In the genomic region with DNA sequence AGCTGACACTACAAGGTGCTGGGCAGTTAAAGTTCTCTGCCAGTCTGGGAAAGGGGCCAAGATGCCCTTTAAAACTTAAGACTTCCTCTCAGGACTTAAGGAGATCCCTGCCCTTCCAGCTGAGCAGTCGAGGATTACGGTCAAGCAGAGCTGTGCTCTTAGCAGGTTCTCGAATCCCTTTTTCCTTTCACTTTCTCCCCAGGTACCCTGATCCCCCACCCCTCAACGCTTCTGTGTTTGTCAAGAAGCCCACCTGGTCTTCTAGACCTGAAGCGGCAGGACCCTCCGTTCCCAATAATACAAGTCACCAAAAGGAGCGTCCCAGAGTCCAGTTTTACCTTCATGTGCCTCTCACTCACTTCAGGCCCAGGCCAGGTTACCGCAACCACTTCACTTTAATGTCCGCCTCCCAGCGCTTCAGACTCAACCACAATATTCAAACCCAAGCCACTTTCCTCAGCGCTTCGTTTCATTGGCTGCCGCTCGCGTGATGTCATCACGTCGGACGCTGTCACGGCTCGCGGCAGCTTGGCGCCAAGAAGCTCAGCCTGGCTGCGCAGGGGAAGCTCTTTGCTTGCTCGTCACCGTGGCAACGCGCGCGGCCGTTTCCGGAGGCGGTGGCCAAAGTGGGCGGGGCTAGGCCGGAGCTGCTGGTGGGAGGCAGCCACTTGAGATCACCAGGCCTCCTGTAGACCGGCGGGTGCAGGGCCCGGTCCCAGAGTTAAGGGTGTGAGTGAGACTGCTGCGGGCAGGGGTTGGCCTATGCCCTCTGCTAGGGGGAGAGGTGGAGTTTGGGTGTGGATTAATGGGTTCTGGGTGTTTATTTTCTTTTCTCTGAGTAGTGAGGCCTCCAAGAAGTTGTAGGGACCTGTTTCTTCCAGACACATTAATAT, we compare ENCODE assay signal across 8 cellular contexts. TPM values are rescaled to one million over a fixed set of nuclear protein-coding genes. Genes with fewer than 3 reads are reported as not detected.
A peak's percentile ranks its signal among the peaks of the same experiment; 100 is the strongest.
DNase-seq lines count a peak whose midpoint lies in the region; ATAC-seq and TF ChIP-seq lines count a peak whose summit lies in the region.

A gene (minus strand): TSS at position 431 of the 893 bp plus-strand sequence. CDS start 10,209 bp downstream, outside the sequence.
A gene with protein sequence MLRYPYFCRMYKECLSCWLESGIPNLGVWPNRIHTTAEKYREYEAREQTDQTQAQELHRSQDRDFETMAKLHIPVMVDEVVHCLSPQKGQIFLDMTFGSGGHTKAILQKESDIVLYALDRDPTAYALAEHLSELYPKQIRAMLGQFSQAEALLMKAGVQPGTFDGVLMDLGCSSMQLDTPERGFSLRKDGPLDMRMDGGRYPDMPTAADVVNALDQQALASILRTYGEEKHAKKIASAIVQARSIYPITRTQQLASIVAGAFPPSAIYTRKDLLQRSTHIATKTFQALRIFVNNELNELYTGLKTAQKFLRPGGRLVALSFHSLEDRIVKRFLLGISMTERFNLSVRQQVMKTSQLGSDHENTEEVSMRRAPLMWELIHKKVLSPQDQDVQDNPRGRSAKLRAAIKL (plus strand): TSS at position 663 of the 893 bp plus-strand sequence. CDS start 4,947 bp downstream, outside the sequence.

- no peaks in the 10 kb centered on the region for H3K27me3 Mint-ChIP-seq in activated naive CD4-positive, alpha-beta T cell treated with anti-CD3 and anti-CD28 coated beads, Interleukin-2, amount 50 U/mL, for 24 hours

- H3K9me3 ChIP-seq in thoracic aorta = no peaks in the 10 kb centered on the region

- peak within 1 kb of the TSS; percentile 80 for H3K27ac Mint-ChIP-seq in activated naive CD4-positive, alpha-beta T cell treated with anti-CD3 and anti-CD28 coated beads, Interleukin-2, amount 50 U/mL, for 24 hours

- peak within 1 kb of the TSS; percentile 93 for H3K4me3 Mint-ChIP-seq in activated naive CD4-positive, alpha-beta T cell treated with anti-CD3 and anti-CD28 coated beads, Interleukin-2, amount 50 U/mL, for 24 hours

- H3K4me1 ChIP-seq in thoracic aorta (ENCODE audit: control insufficient read depth in 1 of 2, low read depth in 2 of 2) = peaks cover 12 to 41% of the 10 kb centered on the region in 2 donors

- H3K9me3 Mint-ChIP-seq in activated naive CD4-positive, alpha-beta T cell treated with anti-CD3 and anti-CD28 coated beads, Interleukin-2, amount 50 U/mL, for 24 hours = no peaks in the 10 kb centered on the region

- H3K4me1 Mint-ChIP-seq in activated naive CD4-positive, alpha-beta T cell treated with anti-CD3 and anti-CD28 coated beads, Interleukin-2, amount 50 U/mL, for 24 hours = peaks cover 60% of the 10 kb centered on the region

- TF ChIP-seq CTCF in GM06990 (IDR thresholded peaks at IDR 0.05; ENCODE audit: insufficient read depth, low read length, poor library complexity, severe bottlenecking) (no peak), omental fat pad (IDR thresholded peaks at IDR 0.05) (no peak), thoracic aorta (IDR thresholded peaks at IDR 0.05) (no peak)

- no peaks in the 10 kb centered on the region for H3K36me3 Mint-ChIP-seq in activated naive CD4-positive, alpha-beta T cell treated with anti-CD3 and anti-CD28 coated beads, Interleukin-2, amount 50 U/mL, for 24 hours

- H3K27me3 ChIP-seq in GM06990 (replicated peaks; ENCODE audit: control insufficient read depth, insufficient read depth, low read length) = no peaks in the 10 kb centered on the region
- H3K27me3 ChIP-seq in thoracic aorta (replicated peaks; ENCODE audit: insufficient read depth) = no peaks in the 10 kb centered on the region

- peak; percentile 95 for ATAC-seq in HG02588 (IDR thresholded peaks at IDR 0.05; ENCODE audit: unreplicated experiment)
- ATAC-seq in SK-N-SH treated with all-trans-retinoic acid at 6 μM for 48 hours = peak; percentile 88
- ATAC-seq in omental fat pad (ENCODE audit: low FRiP score) = peak; percentile 97
- ATAC-seq in thoracic aorta (ENCODE audit: insufficient number of reproducible peaks, low FRiP score, low read depth) = peak; percentile 97

- DNase-seq in GM06990 (ENCODE audit: extremely low read depth, insufficient read length) = peak; percentile 100
- peak; percentile 98 for DNase-seq in NCI-H1092 (lab: John Stamatoyannopoulos, UW)
- DNase-seq in glomerular endothelial cell (ENCODE audit: extremely low read depth, low read depth, low spot score) = peak; percentile 94
- peak; percentile 99 for DNase-seq in omental fat pad (ENCODE audit: low spot score)
- peak; percentile 98 for DNase-seq in thoracic aorta (ENCODE audit: low spot score)

- peak within 1 kb of the TSS; percentile 68 to 70 for H3K27ac ChIP-seq in thoracic aorta

- H3K36me3 ChIP-seq in GM06990 (ENCODE audit: control insufficient read depth, insufficient read depth, low read length) (no peaks in the 10 kb centered on the region), thoracic aorta (no peaks in the 10 kb centered on the region)

- H3K4me3 ChIP-seq in GM06990 (replicated peaks; ENCODE audit: low read depth, low read length) (peak within 1 kb of the TSS; percentile 86), thoracic aorta (peak within 1 kb of the TSS; percentile 80)

TF ChIP-seq in SK-N-SH treated with all-trans-retinoic acid at 6 μM for 48 hours, 23 proteins besides CTCF, POLR2A, EP300 and RAD21:
- TF ChIP-seq, protein P1, sequence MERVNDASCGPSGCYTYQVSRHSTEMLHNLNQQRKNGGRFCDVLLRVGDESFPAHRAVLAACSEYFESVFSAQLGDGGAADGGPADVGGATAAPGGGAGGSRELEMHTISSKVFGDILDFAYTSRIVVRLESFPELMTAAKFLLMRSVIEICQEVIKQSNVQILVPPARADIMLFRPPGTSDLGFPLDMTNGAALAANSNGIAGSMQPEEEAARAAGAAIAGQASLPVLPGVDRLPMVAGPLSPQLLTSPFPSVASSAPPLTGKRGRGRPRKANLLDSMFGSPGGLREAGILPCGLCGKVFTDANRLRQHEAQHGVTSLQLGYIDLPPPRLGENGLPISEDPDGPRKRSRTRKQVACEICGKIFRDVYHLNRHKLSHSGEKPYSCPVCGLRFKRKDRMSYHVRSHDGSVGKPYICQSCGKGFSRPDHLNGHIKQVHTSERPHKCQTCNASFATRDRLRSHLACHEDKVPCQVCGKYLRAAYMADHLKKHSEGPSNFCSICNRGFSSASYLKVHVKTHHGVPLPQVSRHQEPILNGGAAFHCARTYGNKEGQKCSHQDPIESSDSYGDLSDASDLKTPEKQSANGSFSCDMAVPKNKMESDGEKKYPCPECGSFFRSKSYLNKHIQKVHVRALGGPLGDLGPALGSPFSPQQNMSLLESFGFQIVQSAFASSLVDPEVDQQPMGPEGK (CRISPR knock-in tag; IDR thresholded peaks at IDR 0.05; ENCODE audit: borderline replicate concordance) = no peak
- TF ChIP-seq RARB (CRISPR knock-in tag; IDR thresholded peaks at IDR 0.05) (no peak), ZNF565 (CRISPR knock-in tag; conservative IDR thresholded peaks at IDR 0.05; ENCODE audit: low read depth) (no peak), ZNF8 (CRISPR knock-in tag; IDR thresholded peaks at IDR 0.05) (no peak), ZNF70 (CRISPR knock-in tag; IDR thresholded peaks at IDR 0.05) (no peak), ZC3H10 (CRISPR knock-in tag; IDR thresholded peaks at IDR 0.05) (no peak), TCF4 (CRISPR knock-in tag; IDR thresholded peaks at IDR 0.05; ENCODE audit: borderline replicate concordance) (no peak)
- TF ChIP-seq, protein P2, sequence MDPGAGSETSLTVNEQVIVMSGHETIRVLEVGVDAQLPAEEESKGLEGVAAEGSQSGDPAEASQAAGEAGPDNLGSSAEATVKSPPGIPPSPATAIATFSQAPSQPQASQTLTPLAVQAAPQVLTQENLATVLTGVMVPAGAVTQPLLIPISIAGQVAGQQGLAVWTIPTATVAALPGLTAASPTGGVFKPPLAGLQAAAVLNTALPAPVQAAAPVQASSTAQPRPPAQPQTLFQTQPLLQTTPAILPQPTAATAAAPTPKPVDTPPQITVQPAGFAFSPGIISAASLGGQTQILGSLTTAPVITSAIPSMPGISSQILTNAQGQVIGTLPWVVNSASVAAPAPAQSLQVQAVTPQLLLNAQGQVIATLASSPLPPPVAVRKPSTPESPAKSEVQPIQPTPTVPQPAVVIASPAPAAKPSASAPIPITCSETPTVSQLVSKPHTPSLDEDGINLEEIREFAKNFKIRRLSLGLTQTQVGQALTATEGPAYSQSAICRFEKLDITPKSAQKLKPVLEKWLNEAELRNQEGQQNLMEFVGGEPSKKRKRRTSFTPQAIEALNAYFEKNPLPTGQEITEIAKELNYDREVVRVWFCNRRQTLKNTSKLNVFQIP (CRISPR knock-in tag; IDR thresholded peaks at IDR 0.05; ENCODE audit: borderline replicate concordance, low read depth) = no peak

RNA-seq across cellular contexts. Expression of the first gene that starts in this region (rescaled TPM):
- total RNA-seq in glomerular endothelial cell (3.1 and 3.4 TPM in 2 replicates), omental fat pad (1 to 10 TPM in 3 of 4 donors, under 1 TPM in 1; 0.25 to 1.7 (median 1.2) TPM), thoracic aorta (under 1 TPM in 1 of 2 donors, not detected in 1; 0.28 TPM)

RNA-seq across cellular contexts. Expression of the second gene that starts in this region (rescaled TPM):
- 7.6 and 7.7 TPM in 2 replicates for total RNA-seq in glomerular endothelial cell
- total RNA-seq in omental fat pad = 10 to 100 TPM in 2 of 4 donors, 1 to 10 TPM in 2; 4.9 to 11.8 (median 9.4) TPM
- total RNA-seq in thoracic aorta = 10 to 100 TPM in 1 of 2 donors, 1 to 10 TPM in 1; 7.6 to 12.1 TPM

Comparison
In these comparisons a context has a peak if more than half of its experiments do, and no peak if none do; other contexts are left out.
1. Peak in every context shown above with its lines: DNase-seq, ATAC-seq, H3K4me3 ChIP-seq and H3K27ac ChIP-seq.